8 cellular contexts compared by ENCODE assay signal in the genomic region with DNA sequence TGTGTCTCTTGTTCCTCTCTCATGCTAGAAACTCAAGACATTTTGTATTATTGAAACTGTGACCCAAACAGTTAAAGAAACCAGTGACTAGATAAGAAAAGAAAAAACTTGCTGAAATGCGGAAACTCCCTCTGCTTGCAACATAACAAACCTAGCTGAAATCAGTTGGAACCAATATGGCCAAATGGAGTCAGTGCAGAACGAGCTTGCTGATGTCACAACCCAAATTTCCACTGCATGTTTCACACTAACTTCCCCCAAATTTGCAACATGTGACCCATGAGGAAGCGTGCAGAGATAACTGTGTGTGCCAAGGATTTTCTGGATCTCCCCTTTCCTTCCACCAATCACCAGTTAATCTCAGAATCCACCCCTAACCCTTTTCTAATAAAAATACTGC.
DNase-seq lines count a peak whose midpoint lies in the region; ATAC-seq and TF ChIP-seq lines count a peak whose summit lies in the region.

No MANE protein-coding gene starts in this region.

- H3K9me3 Mint-ChIP-seq in activated T-cell treated with anti-CD3 and anti-CD28 coated beads, Interleukin-2, amount 50 U/mL, for 72 hours = no peaks in the 10 kb centered on the region
- H3K9me3 Mint-ChIP-seq in activated CD4-positive, alpha-beta memory T cell treated with anti-CD3 and anti-CD28 coated beads, Interleukin-2, amount 10 ng/mL, durations not matched to agents 7 days and 5 days = no peaks in the 10 kb centered on the region

- POLR2A ChIA-PET in activated CD4-positive, alpha-beta memory T cell treated with anti-CD3 and anti-CD28 coated beads, Interleukin-2, amount 10 ng/mL, durations not matched to agents 7 days and 5 days (lab: Charles Lee) = no interaction called here

- 21 to 30% methylated on average over 3 of the region's 3 CpGs for WGBS in testis, 2 donors

- no peaks in the 10 kb centered on the region for H3K36me3 ChIP-seq in testis (ENCODE audit: low read depth, missing control alignments)

- TF ChIP-seq POLR2A in testis (IDR thresholded peaks at IDR 0.05) = no peak

- no peaks in the 10 kb centered on the region for H3K27me3 ChIP-seq in testis

- peaks cover 7% of the 10 kb centered on the region for H3K4me1 Mint-ChIP-seq in activated T-cell treated with anti-CD3 and anti-CD28 coated beads, Interleukin-2, amount 50 U/mL, for 72 hours (ENCODE audit: low read depth)
- no peaks in the 10 kb centered on the region for H3K4me1 Mint-ChIP-seq in activated CD4-positive, alpha-beta memory T cell treated with anti-CD3 and anti-CD28 coated beads, Interleukin-2, amount 10 ng/mL, durations not matched to agents 7 days and 5 days

- DNase-seq in activated T-cell treated with anti-CD3 and anti-CD28 coated beads, Interleukin-2, amount 50 U/mL, for 72 hours = no peak
- DNase-seq in activated T-cell treated with anti-CD3 and anti-CD28 coated beads for 4 hours (no peak), Kasumi-1 (lab: John Stamatoyannopoulos, UW) (peak; percentile 28 to 32), foreskin fibroblast (peak; percentile 34 to 65), testis (peak; percentile 46), GM19238 (ENCODE audit: insufficient read length, low spot score) (no peak), SW 1271 (lab: John Stamatoyannopoulos, UW) (no peak)
- no peak for DNase-seq in activated CD4-positive, alpha-beta memory T cell treated with anti-CD3 and anti-CD28 coated beads, Interleukin-2, amount 10 ng/mL, durations not matched to agents 7 days and 5 days

- no peaks in the 10 kb centered on the region for H3K27me3 Mint-ChIP-seq in activated T-cell treated with anti-CD3 and anti-CD28 coated beads, Interleukin-2, amount 50 U/mL, for 72 hours (ENCODE audit: low read depth)
- H3K27me3 Mint-ChIP-seq in activated CD4-positive, alpha-beta memory T cell treated with anti-CD3 and anti-CD28 coated beads, Interleukin-2, amount 10 ng/mL, durations not matched to agents 7 days and 5 days = no peaks in the 10 kb centered on the region

- intact Hi-C loops in testis (cut with DNase I; ENCODE audit: low total_unique reads) = loop anchor here (10.0 kb wide), 1 partner anchor 321 kb away; no protein-coding TSS in a partner anchor

- peak overlapping the region; percentile 65 for H3K27ac Mint-ChIP-seq in activated T-cell treated with anti-CD3 and anti-CD28 coated beads, Interleukin-2, amount 50 U/mL, for 72 hours
- no peak overlapping the region for H3K27ac Mint-ChIP-seq in activated CD4-positive, alpha-beta memory T cell treated with anti-CD3 and anti-CD28 coated beads, Interleukin-2, amount 10 ng/mL, durations not matched to agents 7 days and 5 days

- H3K4me3 Mint-ChIP-seq in activated T-cell treated with anti-CD3 and anti-CD28 coated beads, Interleukin-2, amount 50 U/mL, for 72 hours = no peak overlapping the region
- no peak overlapping the region for H3K4me3 Mint-ChIP-seq in activated CD4-positive, alpha-beta memory T cell treated with anti-CD3 and anti-CD28 coated beads, Interleukin-2, amount 10 ng/mL, durations not matched to agents 7 days and 5 days

- H3K36me3 Mint-ChIP-seq in activated T-cell treated with anti-CD3 and anti-CD28 coated beads, Interleukin-2, amount 50 U/mL, for 72 hours (ENCODE audit: insufficient read depth in 2 of 2) = no peaks in the 10 kb centered on the region
- H3K36me3 Mint-ChIP-seq in activated CD4-positive, alpha-beta memory T cell treated with anti-CD3 and anti-CD28 coated beads, Interleukin-2, amount 10 ng/mL, durations not matched to agents 7 days and 5 days (ENCODE audit: low read depth) = no peaks in the 10 kb centered on the region

- H3K4me3 ChIP-seq in foreskin fibroblast (ENCODE audit: low read depth in 1 of 2, low read length in 2 of 2) (no peak overlapping the region), testis (no peak overlapping the region)

- no peaks in the 10 kb centered on the region for H3K9me3 ChIP-seq in testis

- CTCF ChIA-PET in activated CD4-positive, alpha-beta memory T cell treated with anti-CD3 and anti-CD28 coated beads, Interleukin-2, amount 10 ng/mL, durations not matched to agents 7 days and 5 days (lab: Charles Lee) = no interaction called here

- H3K27ac ChIP-seq in testis = peak overlapping the region in 1 of 2 donors; percentile 78

- peaks cover 14% of the 10 kb centered on the region for H3K4me1 ChIP-seq in testis

- TF ChIP-seq CTCF in foreskin fibroblast (IDR thresholded peaks at IDR 0.05; ENCODE audit: low read depth, low read length) (no peak), testis (IDR thresholded peaks at IDR 0.05) (no peak)

- ATAC-seq in activated T-cell treated with anti-CD3 and anti-CD28 coated beads, Interleukin-2, amount 50 U/mL, for 72 hours (replicated peaks in 1 of 2) = peak in 1 of 2 donors; percentile 35

Comparison
In these comparisons a context has a peak if more than half of its experiments do, and no peak if none do; other contexts are left out.
1. DNase-seq: peak in Kasumi-1 (2 of 2), foreskin fibroblast (2 of 2) and testis (single experiment); none in activated T-cell treated with anti-CD3 and anti-CD28 coated beads, Interleukin-2, amount 50 U/mL, for 72 hours (0 of 2), activated T-cell treated with anti-CD3 and anti-CD28 coated beads for 4 hours (single experiment), GM19238 (single experiment), activated CD4-positive, alpha-beta memory T cell treated with anti-CD3 and anti-CD28 coated beads, Interleukin-2, amount 10 ng/mL, durations not matched to agents 7 days and 5 days (single experiment) and SW 1271 (0 of 2).